8 cellular contexts compared by ENCODE assay signal in genomic region chr19:45769054-45769782, GRCh38. TPM values are rescaled to one million over a fixed set of nuclear protein-coding genes. Genes with fewer than 3 reads are reported as not detected.
DNase-seq lines count a peak whose midpoint lies in the region; ATAC-seq and TF ChIP-seq lines count a peak whose summit lies in the region.

Gene SIX5, minus strand, starts transcription at chr19:45769252. Its CDS starts 408 bp downstream, at chr19:45768844.

- H4K20me1 ChIP-seq in DND-41 (ENCODE audit: insufficient read depth, low read length): 0 out of 2 replicates have a peak, but pooled peaks cover 2% of the 10 kb centered on the region

- H3K27me3 ChIP-seq in DND-41 (ENCODE audit: insufficient read depth, low read length, poor library complexity): no peaks in the 10 kb centered on the region

- no peaks in the 10 kb centered on the region for H3K27me3 Mint-ChIP-seq in nephron progenitor cell (ENCODE audit: low read depth, poor library complexity)
- peaks cover 12% of the 10 kb centered on the region for H3K27me3 Mint-ChIP-seq in stimulated activated naive CD8-positive, alpha-beta T cell treated with anti-CD3 and anti-CD28 coated beads, Interleukin-15, Interleukin-2, amounts not matched to agents 100 ng/mL and 50 ng/mL, for 24 hours

- peaks cover 26% of the 10 kb centered on the region for H3K4me1 ChIP-seq in DND-41 (ENCODE audit: insufficient read depth, low read length)

- peaks cover 2% of the 10 kb centered on the region; the same call in 1 of the 2 replicates for H3K36me3 ChIP-seq in DND-41 (ENCODE audit: insufficient read depth, low read length)

- ATAC-seq in DND-41 (ENCODE audit: insufficient read depth, low read depth) (peak; percentile 80), GM21825 (IDR thresholded peaks at IDR 0.05; ENCODE audit: unreplicated experiment) (peak; percentile 43)

- peak within 1 kb of the TSS; percentile 79 for H2AFZ ChIP-seq in DND-41 (ENCODE audit: low read depth, low read length)

- peak; percentile 98 for DNase-seq in DND-41
- DNase-seq in Kasumi-1 (lab: John Stamatoyannopoulos, UW): peak; percentile 90
- DNase-seq in RPMI8226: peak; percentile 96
- peak; percentile 88 for DNase-seq in activated effector memory CD4-positive, alpha-beta T cell treated with Interleukin-2 at 50 U/mL for 16 hours
- DNase-seq in fibroblast of the aortic adventitia (ENCODE audit: low read depth): peak; percentile 97
- DNase-seq in nephron progenitor cell: peak; percentile 99

- TF ChIP-seq CTCF in DND-41 (IDR thresholded peaks at IDR 0.05; ENCODE audit: borderline replicate concordance, extremely low read depth, low read length, poor library complexity, severe bottlenecking): no peak
- no peak for TF ChIP-seq CTCF in fibroblast of the aortic adventitia (IDR thresholded peaks at IDR 0.05; ENCODE audit: insufficient read depth, low read length)
- TF ChIP-seq CTCF in nephron progenitor cell (IDR thresholded peaks at IDR 0.05): no peak

- peak within 1 kb of the TSS; percentile 86 for H3K4me2 ChIP-seq in DND-41 (ENCODE audit: insufficient read depth, low read length)

- peaks cover 39% of the 10 kb centered on the region for H3K4me1 Mint-ChIP-seq in nephron progenitor cell
- peaks cover 15% of the 10 kb centered on the region for H3K4me1 Mint-ChIP-seq in stimulated activated naive CD8-positive, alpha-beta T cell treated with anti-CD3 and anti-CD28 coated beads, Interleukin-15, Interleukin-2, amounts not matched to agents 100 ng/mL and 50 ng/mL, for 24 hours (ENCODE audit: low read depth)

- H3K27ac Mint-ChIP-seq in nephron progenitor cell: peak within 1 kb of the TSS; percentile 99
- peak within 1 kb of the TSS; percentile 65 for H3K27ac Mint-ChIP-seq in stimulated activated naive CD8-positive, alpha-beta T cell treated with anti-CD3 and anti-CD28 coated beads, Interleukin-15, Interleukin-2, amounts not matched to agents 100 ng/mL and 50 ng/mL, for 24 hours

- no peaks in the 10 kb centered on the region for H3K9me3 Mint-ChIP-seq in nephron progenitor cell
- H3K9me3 Mint-ChIP-seq in stimulated activated naive CD8-positive, alpha-beta T cell treated with anti-CD3 and anti-CD28 coated beads, Interleukin-15, Interleukin-2, amounts not matched to agents 100 ng/mL and 50 ng/mL, for 24 hours: no peaks in the 10 kb centered on the region

- no peaks in the 10 kb centered on the region for H3K79me2 ChIP-seq in DND-41 (ENCODE audit: insufficient read depth, low read length)

- no peaks in the 10 kb centered on the region for H3K9me3 ChIP-seq in DND-41 (ENCODE audit: insufficient read depth, low read length, severe bottlenecking)

- peak within 1 kb of the TSS; percentile 77 for H3K27ac ChIP-seq in DND-41 (ENCODE audit: low read length)

- H3K9ac ChIP-seq in DND-41 (ENCODE audit: low read depth, low read length): peak within 1 kb of the TSS; percentile 77

- H3K36me3 Mint-ChIP-seq in nephron progenitor cell (ENCODE audit: low read depth): peaks cover 9% of the 10 kb centered on the region
- no peaks in the 10 kb centered on the region for H3K36me3 Mint-ChIP-seq in stimulated activated naive CD8-positive, alpha-beta T cell treated with anti-CD3 and anti-CD28 coated beads, Interleukin-15, Interleukin-2, amounts not matched to agents 100 ng/mL and 50 ng/mL, for 24 hours (ENCODE audit: low read depth)

- H3K4me3 Mint-ChIP-seq in nephron progenitor cell: peak within 1 kb of the TSS; percentile 95
- H3K4me3 Mint-ChIP-seq in stimulated activated naive CD8-positive, alpha-beta T cell treated with anti-CD3 and anti-CD28 coated beads, Interleukin-15, Interleukin-2, amounts not matched to agents 100 ng/mL and 50 ng/mL, for 24 hours: peak within 1 kb of the TSS; percentile 80

- H3K4me3 ChIP-seq in DND-41 (ENCODE audit: low read depth in 1 of 2, low read length in 2 of 2): peak within 1 kb of the TSS; percentile 73 to 75
- peak within 1 kb of the TSS; percentile 82 for H3K4me3 ChIP-seq in fibroblast of the aortic adventitia (ENCODE audit: low read depth, low read length)

RNA-seq across cellular contexts. Expression of gene SIX5, which starts in this region (rescaled TPM):
- total RNA-seq in fibroblast of the aortic adventitia (ENCODE audit: low replicate concordance): 9.5 and 16.4 TPM in 2 replicates

Comparison
In these comparisons a context has a peak if more than half of its experiments do, and no peak if none do; other contexts are left out.
1. Peak in every context shown above with its lines: DNase-seq, ATAC-seq, H3K4me3 ChIP-seq and H3K27ac ChIP-seq.